Comparison of ENCODE assay signal across 24 cellular contexts in the genomic region with DNA sequence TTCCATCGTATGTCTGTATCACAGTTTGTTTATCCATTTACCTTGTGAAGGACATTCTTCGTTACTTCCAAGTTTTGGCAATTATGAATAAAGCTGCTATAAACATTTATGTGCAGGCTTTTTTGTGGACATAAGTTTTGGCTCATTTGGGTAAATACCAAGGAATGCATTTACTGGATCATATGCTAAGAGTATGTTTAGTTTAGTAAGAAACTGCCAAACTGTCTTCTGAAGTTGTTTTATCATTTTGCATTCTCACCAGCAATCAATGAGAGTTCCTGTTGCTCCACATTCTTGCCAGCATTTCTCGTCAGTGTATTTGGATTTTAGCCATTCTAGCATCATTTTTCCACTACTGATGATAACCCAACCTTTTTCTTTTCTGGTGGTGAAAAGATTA.
"Had no signal": no experiment of that assay in that cellular context is flagged by ENCODE, and none has a peak within 500 bp of the region (broad histone marks: within the 10 kb centered on the region; RNA-seq: fewer than 3 reads in every experiment).

No MANE protein-coding gene starts in this region.

- H3K27me3 ChIP-seq: stomach, suprapubic skin, testis, thyroid gland, tibial artery, tibial nerve, transverse colon, upper lobe of left lung, upper lobe of right lung, uterus, vagina had no signal

- H3K27ac ChIP-seq: stomach, suprapubic skin, testis, thoracic aorta, thyroid gland, tibial artery, tibial nerve, transverse colon, upper lobe of left lung, upper lobe of right lung, uterus, vagina had no signal

- H3K4me1 ChIP-seq: stomach, suprapubic skin, testis, tibial artery, tibial nerve, transverse colon, upper lobe of left lung, upper lobe of right lung, uterus, vagina had no signal

- H3K36me3 ChIP-seq: stomach, suprapubic skin, thoracic aorta, thyroid gland, tibial artery, tibial nerve, transverse colon, upper lobe of left lung, upper lobe of right lung, uterus, vagina had no signal

- ATAC-seq: stimulated activated effector memory CD8-positive, alpha-beta T cell treated with anti-CD3 and anti-CD28 coated beads, Interleukin-12 subunit alpha, Interleukin-12 subunit beta, amount 100 ng/mL, for 72 hours; stimulated activated memory B cell treated with anti-CD40 and anti-IgM and Interleukin-4, amounts not matched to agents 10 μg/mL and 1 μg/mL and 100 μg/mL, for 72 hours; stimulated activated naive B cell treated with anti-CD40 and anti-IgM and Interleukin-4, amounts not matched to agents 10 μg/mL and 1 μg/mL and 100 μg/mL, for 72 hours; stimulated activated naive CD8-positive, alpha-beta T cell treated with anti-CD3 and anti-CD28 coated beads, Interleukin-15, amount 100 ng/mL, for 72 hours; stimulated activated naive CD8-positive, alpha-beta T cell treated with anti-CD3 and anti-CD28 coated beads, Interleukin-15, Interleukin-2, amounts not matched to agents 100 U/mL and 50 U/mL, for 24 hours; upper lobe of right lung had no signal

- H3K9me3 ChIP-seq: stomach, suprapubic skin, testis, thoracic aorta, thyroid gland, tibial artery, tibial nerve, transverse colon, upper lobe of left lung, upper lobe of right lung, uterus, vagina had no signal

- DNase-seq: stimulated activated CD4-positive, alpha-beta T cell treated with anti-CD3 and anti-CD28 coated beads, Interleukin-2, amount 100 ng/mL, for 48 hours; stimulated activated CD4-positive, alpha-beta T cell treated with anti-CD3 and anti-CD28 coated beads, Interleukin-4, amount 100 ng/mL, for 1 hour; stimulated activated CD4-positive, alpha-beta T cell treated with anti-CD3 and anti-CD28 coated beads, Interleukin-4, amount 100 ng/mL, for 24 hours; stimulated activated CD8-positive, alpha-beta memory T cell treated with anti-CD3 and anti-CD28 coated beads, Interleukin-4, amount 100 ng/mL, for 48 hours; stimulated activated naive B cell treated with anti-CD40 and anti-IgM and Interleukin-4, amounts not matched to agents 10 μg/mL and 1 μg/mL and 100 μg/mL, for 72 hours; stimulated activated naive CD4-positive, alpha-beta T cell; stimulated activated naive CD4-positive, alpha-beta T cell treated with Interleukin-2 at 50 U/mL for 16 hours; stimulated activated naive CD8-positive, alpha-beta T cell treated with anti-CD3 and anti-CD28 coated beads, Interleukin-15, amount 100 ng/mL, for 72 hours; stimulated activated naive CD8-positive, alpha-beta T cell treated with anti-CD3 and anti-CD28 coated beads, Interleukin-15, Interleukin-2, amounts not matched to agents 100 U/mL and 50 U/mL, for 24 hours; stomach; substantia nigra; testis; thyroid gland; tibial artery; transverse colon; upper lobe of left lung; upper lobe of right lung; uterus had no signal

- H3K4me3 ChIP-seq: stomach, suprapubic skin, testis, thoracic aorta, thyroid gland, tibial artery, tibial nerve, transverse colon, upper lobe of left lung, upper lobe of right lung, uterus, vagina had no signal
